ENCODE assay signal across 8 cellular contexts in the genomic region with DNA sequence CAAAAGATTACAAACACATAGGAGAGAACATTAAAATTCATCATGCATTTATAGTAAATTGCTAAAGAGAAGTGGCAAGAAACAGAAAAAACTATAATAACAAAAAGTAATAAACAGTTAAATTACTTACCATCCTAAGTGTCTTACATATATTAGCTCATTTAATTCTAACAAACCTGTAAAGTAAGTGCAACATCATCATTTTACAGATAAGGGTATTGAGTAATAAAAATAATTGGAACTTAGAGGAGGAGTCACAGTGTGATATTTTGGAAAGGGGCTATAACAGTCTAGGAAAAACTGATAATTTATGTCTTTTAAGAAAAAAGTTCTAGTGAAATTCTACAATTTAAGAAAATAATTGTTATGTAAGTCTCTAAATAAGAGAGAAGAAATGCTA.
"Had no signal": no experiment of that assay in that cellular context is flagged by ENCODE, and none has a peak within 500 bp of the region (broad histone marks: within the 10 kb centered on the region; RNA-seq: fewer than 3 reads in every experiment).

No MANE protein-coding gene starts in this region.

- FAIRE-seq: G401.6, GM12878, GM12891, GM12892, GM18507, GM19239 had no signal

- H3K4me3 ChIP-seq: GM12878 had no signal

- ATAC-seq: GM12878 had no signal

- DNase-seq: GDM1, GF-D8 had no signal
